ENCODE assay signal across 34 cellular contexts in genomic region chr2:15865923-15866322, GRCh38.
"Had no signal": no experiment of that assay in that cellular context is flagged by ENCODE, and none has a peak within 500 bp of the region (broad histone marks: within the 10 kb centered on the region; RNA-seq: fewer than 3 reads in every experiment).

No MANE protein-coding gene starts in this region.

- H3K27me3 Mint-ChIP-seq: activated CD4-positive, alpha-beta T cell treated with anti-CD3 and anti-CD28 coated beads, Interleukin-2, amount 10 ng/mL, durations not matched to agents 24 days and 14 days; activated CD8-positive, alpha-beta memory T cell treated with anti-CD3 and anti-CD28 coated beads, Interleukin-2, amount 10 ng/mL, durations not matched to agents 7 days and 5 days; dendritic cell treated with granulocyte-macrophage colony-stimulating factor and Interleukin-4, amounts not matched to agents 40 ng/mL and 50 ng/mL, for 4 days had no signal

- H3K27me3 ChIP-seq: body of pancreas, heart left ventricle, hepatocyte had no signal

- H2AFZ ChIP-seq: hepatocyte had no signal

- H3K4me1 ChIP-seq: adrenal gland, body of pancreas, heart left ventricle had no signal

- H3K27ac ChIP-seq: adrenal gland, body of pancreas, coronary artery, dorsolateral prefrontal cortex, heart left ventricle, hepatocyte had no signal

- H3K9me3 Mint-ChIP-seq: activated CD4-positive, alpha-beta memory T cell treated with anti-CD3 and anti-CD28 coated beads for 36 hours; activated CD4-positive, alpha-beta T cell treated with anti-CD3 and anti-CD28 coated beads, Interleukin-2, amount 10 ng/mL, durations not matched to agents 24 days and 14 days; activated naive CD4-positive, alpha-beta T cell treated with anti-CD3 and anti-CD28 coated beads, Interleukin-2, amount 50 U/mL, for 24 hours; activated T-helper 1 cell treated with anti-CD3 and anti-CD28 coated beads, Interleukin-12 subunit alpha, Interleukin-12 subunit beta, Interleukin-2, Interleukin-4 antibody, amounts not matched to agents 30 ng/mL and 10 ng/mL and 1 ng/mL, durations not matched to agents 14 hours and 24 hours and 36 hours; activated T-helper 2 cell treated with anti-CD3 and anti-CD28 coated beads, Interferon-gamma antibody, Interleukin-2, Interleukin-4, amounts not matched to agents 10 μg/mL and 5 μg/mL and 100 μg/mL, durations not matched to agents 14 hours and 24 hours and 36 hours; endodermal cell had no signal

- H3K9me3 ChIP-seq: adrenal gland, body of pancreas had no signal

- H3K4me2 ChIP-seq: hepatocyte had no signal

- H3K79me2 ChIP-seq: hepatocyte had no signal

- FAIRE-seq: frontal cortex had no signal

- H3K4me3 Mint-ChIP-seq: activated CD4-positive, alpha-beta memory T cell treated with anti-CD3 and anti-CD28 coated beads for 36 hours; activated CD4-positive, alpha-beta T cell treated with anti-CD3 and anti-CD28 coated beads for 36 hours; activated CD4-positive, alpha-beta T cell treated with anti-CD3 and anti-CD28 coated beads, Interleukin-2, amount 10 ng/mL, durations not matched to agents 24 days and 14 days; activated CD8-positive, alpha-beta memory T cell treated with anti-CD3 and anti-CD28 coated beads, Interleukin-2, amount 10 ng/mL, durations not matched to agents 7 days and 5 days; activated CD8-positive, alpha-beta T cell treated with anti-CD3 and anti-CD28 coated beads, Interleukin-2, amount 10 ng/mL, durations not matched to agents 7 days and 5 days; activated naive CD4-positive, alpha-beta T cell treated with anti-CD3 and anti-CD28 coated beads for 36 hours; activated naive CD4-positive, alpha-beta T cell treated with anti-CD3 and anti-CD28 coated beads, Interleukin-2, amount 50 U/mL, for 24 hours; activated naive CD8-positive, alpha-beta T cell treated with anti-CD3 and anti-CD28 coated beads for 36 hours; activated naive CD8-positive, alpha-beta T cell treated with anti-CD3 and anti-CD28 coated beads, Interleukin-2, amount 50 U/mL, for 24 hours; activated T-helper 1 cell treated with anti-CD3 and anti-CD28 coated beads, Interleukin-12 subunit alpha, Interleukin-12 subunit beta, Interleukin-2, Interleukin-4 antibody, amounts not matched to agents 30 ng/mL and 10 ng/mL and 1 ng/mL, durations not matched to agents 14 hours and 24 hours and 36 hours; dendritic cell treated with granulocyte-macrophage colony-stimulating factor and Interleukin-4, amounts not matched to agents 40 ng/mL and 50 ng/mL, for 4 days; endodermal cell had no signal

- H3K4me3 ChIP-seq: adrenal gland, body of pancreas, coronary artery, dorsolateral prefrontal cortex, heart left ventricle, hepatocyte had no signal

- H3K36me3 Mint-ChIP-seq: activated CD4-positive, alpha-beta memory T cell treated with anti-CD3 and anti-CD28 coated beads for 36 hours; activated CD8-positive, alpha-beta memory T cell treated with anti-CD3 and anti-CD28 coated beads, Interleukin-2, amount 10 ng/mL, durations not matched to agents 7 days and 5 days; activated naive CD4-positive, alpha-beta T cell treated with anti-CD3 and anti-CD28 coated beads, Interleukin-2, amount 50 U/mL, for 24 hours; activated naive CD8-positive, alpha-beta T cell treated with anti-CD3 and anti-CD28 coated beads for 36 hours had no signal

- DNase-seq: activated CD4-positive, alpha-beta memory T cell treated with anti-CD3 and anti-CD28 coated beads for 36 hours; activated CD4-positive, alpha-beta T cell treated with anti-CD3 and anti-CD28 coated beads for 36 hours; activated CD4-positive, alpha-beta T cell treated with anti-CD3 and anti-CD28 coated beads, Interleukin-2, amount 10 ng/mL, durations not matched to agents 24 days and 14 days; activated CD4-positive, CD25-positive, alpha-beta regulatory T cell; activated CD4-positive, CD25-positive, alpha-beta regulatory T cell treated with anti-CD3 and anti-CD28 coated beads, Interleukin-2, amount 50 U/mL, for 72 hours; activated CD8-positive, alpha-beta memory T cell treated with anti-CD3 and anti-CD28 coated beads, Interleukin-2, amount 10 ng/mL, durations not matched to agents 7 days and 5 days; activated CD8-positive, alpha-beta memory T cell treated with anti-CD3 and anti-CD28 coated beads, Interleukin-2, amount 50 U/mL, for 4 hours; activated CD8-positive, alpha-beta T cell treated with anti-CD3 and anti-CD28 coated beads, Interleukin-2, amount 10 ng/mL, durations not matched to agents 7 days and 5 days; activated effector memory CD4-positive, alpha-beta T cell treated with anti-CD3 and anti-CD28 coated beads, Interleukin-2, amount 50 U/mL, for 16 hours; activated naive CD4-positive, alpha-beta T cell treated with anti-CD3 and anti-CD28 coated beads for 36 hours; activated naive CD8-positive, alpha-beta T cell treated with anti-CD3 and anti-CD28 coated beads for 36 hours; activated naive CD8-positive, alpha-beta T cell treated with anti-CD3 and anti-CD28 coated beads, Interleukin-2, amount 50 U/mL, for 24 hours; activated T-cell treated with anti-CD3 and anti-CD28 coated beads, Interleukin-2, amount 50 U/mL, for 1 hour; activated T-cell treated with anti-CD3 and anti-CD28 coated beads, Interleukin-2, amount 50 U/mL, for 48 hours; adrenal gland; amygdala; aorta; body of pancreas; caudate nucleus; cerebellar nuclear complex; dorsolateral prefrontal cortex; effector memory CD4-positive, alpha-beta T cell; endodermal cell; foreskin fibroblast; heart left ventricle; T-helper 2 cell had no signal

- ATAC-seq: activated CD4-positive, alpha-beta T cell treated with anti-CD3 and anti-CD28 coated beads for 36 hours; activated CD8-positive, alpha-beta memory T cell treated with anti-CD3 and anti-CD28 coated beads, Interleukin-2, amount 10 ng/mL, durations not matched to agents 7 days and 5 days; activated CD8-positive, alpha-beta T cell treated with anti-CD3 and anti-CD28 coated beads, Interleukin-2, amount 10 ng/mL, durations not matched to agents 7 days and 5 days; activated naive CD8-positive, alpha-beta T cell treated with anti-CD3 and anti-CD28 coated beads, Interleukin-2, amount 50 U/mL, for 24 hours; body of pancreas; esophagus mucosa; heart left ventricle had no signal

- H3K27ac Mint-ChIP-seq: activated CD4-positive, alpha-beta memory T cell treated with anti-CD3 and anti-CD28 coated beads for 36 hours; activated CD4-positive, alpha-beta T cell treated with anti-CD3 and anti-CD28 coated beads for 36 hours; activated CD4-positive, alpha-beta T cell treated with anti-CD3 and anti-CD28 coated beads, Interleukin-2, amount 10 ng/mL, durations not matched to agents 24 days and 14 days; activated CD8-positive, alpha-beta memory T cell treated with anti-CD3 and anti-CD28 coated beads, Interleukin-2, amount 10 ng/mL, durations not matched to agents 7 days and 5 days; activated CD8-positive, alpha-beta T cell treated with anti-CD3 and anti-CD28 coated beads, Interleukin-2, amount 10 ng/mL, durations not matched to agents 7 days and 5 days; activated naive CD4-positive, alpha-beta T cell treated with anti-CD3 and anti-CD28 coated beads for 36 hours; activated naive CD4-positive, alpha-beta T cell treated with anti-CD3 and anti-CD28 coated beads, Interleukin-2, amount 50 U/mL, for 24 hours; activated naive CD8-positive, alpha-beta T cell treated with anti-CD3 and anti-CD28 coated beads for 36 hours; activated naive CD8-positive, alpha-beta T cell treated with anti-CD3 and anti-CD28 coated beads, Interleukin-2, amount 50 U/mL, for 24 hours; activated T-helper 1 cell treated with anti-CD3 and anti-CD28 coated beads, Interleukin-12 subunit alpha, Interleukin-12 subunit beta, Interleukin-2, Interleukin-4 antibody, amounts not matched to agents 30 ng/mL and 10 ng/mL and 1 ng/mL, durations not matched to agents 14 hours and 24 hours and 36 hours; activated T-helper 2 cell treated with anti-CD3 and anti-CD28 coated beads, Interferon-gamma antibody, Interleukin-2, Interleukin-4, amounts not matched to agents 10 μg/mL and 5 μg/mL and 100 μg/mL, durations not matched to agents 14 hours and 24 hours and 36 hours; dendritic cell treated with granulocyte-macrophage colony-stimulating factor and Interleukin-4, amounts not matched to agents 40 ng/mL and 50 ng/mL, for 4 days; endodermal cell had no signal

- H3K4me1 Mint-ChIP-seq: activated CD4-positive, alpha-beta T cell treated with anti-CD3 and anti-CD28 coated beads for 36 hours; activated CD4-positive, alpha-beta T cell treated with anti-CD3 and anti-CD28 coated beads, Interleukin-2, amount 10 ng/mL, durations not matched to agents 24 days and 14 days; activated CD8-positive, alpha-beta memory T cell treated with anti-CD3 and anti-CD28 coated beads, Interleukin-2, amount 10 ng/mL, durations not matched to agents 7 days and 5 days; activated naive CD4-positive, alpha-beta T cell treated with anti-CD3 and anti-CD28 coated beads, Interleukin-2, amount 50 U/mL, for 24 hours; activated naive CD8-positive, alpha-beta T cell treated with anti-CD3 and anti-CD28 coated beads for 36 hours; activated naive CD8-positive, alpha-beta T cell treated with anti-CD3 and anti-CD28 coated beads, Interleukin-2, amount 50 U/mL, for 24 hours; endodermal cell had no signal

- H3K36me3 ChIP-seq: adrenal gland, heart left ventricle had no signal
